Comparison of ENCODE assay signal across 1 cellular context in genomic region chr2:46849741-46850474, GRCh38.
TF ChIP-seq lines count a peak whose summit lies in the region.

No MANE protein-coding gene starts in this region.

TF ChIP-seq in K562, 482 proteins besides CTCF, POLR2A, EP300 and RAD21 (continued from another document and continues in another):
- TF ChIP-seq, protein P1, sequence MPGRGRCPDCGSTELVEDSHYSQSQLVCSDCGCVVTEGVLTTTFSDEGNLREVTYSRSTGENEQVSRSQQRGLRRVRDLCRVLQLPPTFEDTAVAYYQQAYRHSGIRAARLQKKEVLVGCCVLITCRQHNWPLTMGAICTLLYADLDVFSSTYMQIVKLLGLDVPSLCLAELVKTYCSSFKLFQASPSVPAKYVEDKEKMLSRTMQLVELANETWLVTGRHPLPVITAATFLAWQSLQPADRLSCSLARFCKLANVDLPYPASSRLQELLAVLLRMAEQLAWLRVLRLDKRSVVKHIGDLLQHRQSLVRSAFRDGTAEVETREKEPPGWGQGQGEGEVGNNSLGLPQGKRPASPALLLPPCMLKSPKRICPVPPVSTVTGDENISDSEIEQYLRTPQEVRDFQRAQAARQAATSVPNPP (IDR thresholded peaks at IDR 0.05; ENCODE audit: borderline replicate concordance, insufficient read depth, insufficient read length) = no peak
- TF ChIP-seq SMARCE1 (IDR thresholded peaks at IDR 0.05) (peak; percentile 80), NBN (IDR thresholded peaks at IDR 0.05; ENCODE audit: low read depth) (peak; percentile 56; the same call in 1 of the 2 replicates), ZBTB2 (IDR thresholded peaks at IDR 0.05) (peak; percentile 67), EHMT2 (IDR thresholded peaks at IDR 0.05) (peak; percentile 41; the same call in 1 of the 2 replicates), SMARCA4 (IDR thresholded peaks at IDR 0.05) (peak; percentile 74), STAT5A (IDR thresholded peaks at IDR 0.05; ENCODE audit: borderline replicate concordance, low read length) (peak; percentile 24; the same call in 1 of the 2 replicates), CBFA2T2 (conservative IDR thresholded peaks at IDR 0.05) (peak; percentile 77), DPF2 (IDR thresholded peaks at IDR 0.05) (peak; percentile 87), FOXO4 (CRISPR knock-in tag; IDR thresholded peaks at IDR 0.05) (no peak), TCF3 (CRISPR knock-in tag; IDR thresholded peaks at IDR 0.05) (peak; percentile 79), ARID1B (IDR thresholded peaks at IDR 0.05) (peak; percentile 86), RBFOX2 (IDR thresholded peaks at IDR 0.05; ENCODE audit: low read depth, low read length) (peak; percentile 44), NFE2 (IDR thresholded peaks at IDR 0.05; ENCODE audit: low read depth) (peak; percentile 87), TSC22D4 (tag; IDR thresholded peaks at IDR 0.05) (no peak), MAFG (tag; conservative IDR thresholded peaks at IDR 0.05) (peak; percentile 70), MTA3 (IDR thresholded peaks at IDR 0.05; ENCODE audit: borderline replicate concordance) (peak; percentile 70; the same call in 1 of the 2 replicates), TARDBP (IDR thresholded peaks at IDR 0.05) (0 out of 2 replicates have a peak, but pooled peaks have one; percentile 26), NR2C1 (IDR thresholded peaks at IDR 0.05) (no peak), NR2C1 (tag; IDR thresholded peaks at IDR 0.05) (0 out of 2 replicates have a peak, but pooled peaks have one; percentile 23), SMAD4 (CRISPR knock-in tag; conservative IDR thresholded peaks at IDR 0.05) (peak; percentile 36; the same call in 1 of the 2 replicates), NCOR1 (IDR thresholded peaks at IDR 0.05) (peak; percentile 79), ZNF316 (IDR thresholded peaks at IDR 0.05) (peak; percentile 97), SETDB1 (IDR thresholded peaks at IDR 0.05; ENCODE audit: low read length) (no peak)
- TF ChIP-seq, protein P2, sequence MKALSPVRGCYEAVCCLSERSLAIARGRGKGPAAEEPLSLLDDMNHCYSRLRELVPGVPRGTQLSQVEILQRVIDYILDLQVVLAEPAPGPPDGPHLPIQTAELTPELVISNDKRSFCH (CRISPR knock-in tag; IDR thresholded peaks at IDR 0.05) = no peak
- TF ChIP-seq, protein P2 (tag; IDR thresholded peaks at IDR 0.05) = peak; percentile 63; the same call in 1 of the 2 replicates
- TF ChIP-seq, protein P3, sequence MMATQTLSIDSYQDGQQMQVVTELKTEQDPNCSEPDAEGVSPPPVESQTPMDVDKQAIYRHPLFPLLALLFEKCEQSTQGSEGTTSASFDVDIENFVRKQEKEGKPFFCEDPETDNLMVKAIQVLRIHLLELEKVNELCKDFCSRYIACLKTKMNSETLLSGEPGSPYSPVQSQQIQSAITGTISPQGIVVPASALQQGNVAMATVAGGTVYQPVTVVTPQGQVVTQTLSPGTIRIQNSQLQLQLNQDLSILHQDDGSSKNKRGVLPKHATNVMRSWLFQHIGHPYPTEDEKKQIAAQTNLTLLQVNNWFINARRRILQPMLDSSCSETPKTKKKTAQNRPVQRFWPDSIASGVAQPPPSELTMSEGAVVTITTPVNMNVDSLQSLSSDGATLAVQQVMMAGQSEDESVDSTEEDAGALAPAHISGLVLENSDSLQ (IDR thresholded peaks at IDR 0.05) = peak; percentile 55; the same call in 1 of the 2 replicates
- TF ChIP-seq, protein P4, sequence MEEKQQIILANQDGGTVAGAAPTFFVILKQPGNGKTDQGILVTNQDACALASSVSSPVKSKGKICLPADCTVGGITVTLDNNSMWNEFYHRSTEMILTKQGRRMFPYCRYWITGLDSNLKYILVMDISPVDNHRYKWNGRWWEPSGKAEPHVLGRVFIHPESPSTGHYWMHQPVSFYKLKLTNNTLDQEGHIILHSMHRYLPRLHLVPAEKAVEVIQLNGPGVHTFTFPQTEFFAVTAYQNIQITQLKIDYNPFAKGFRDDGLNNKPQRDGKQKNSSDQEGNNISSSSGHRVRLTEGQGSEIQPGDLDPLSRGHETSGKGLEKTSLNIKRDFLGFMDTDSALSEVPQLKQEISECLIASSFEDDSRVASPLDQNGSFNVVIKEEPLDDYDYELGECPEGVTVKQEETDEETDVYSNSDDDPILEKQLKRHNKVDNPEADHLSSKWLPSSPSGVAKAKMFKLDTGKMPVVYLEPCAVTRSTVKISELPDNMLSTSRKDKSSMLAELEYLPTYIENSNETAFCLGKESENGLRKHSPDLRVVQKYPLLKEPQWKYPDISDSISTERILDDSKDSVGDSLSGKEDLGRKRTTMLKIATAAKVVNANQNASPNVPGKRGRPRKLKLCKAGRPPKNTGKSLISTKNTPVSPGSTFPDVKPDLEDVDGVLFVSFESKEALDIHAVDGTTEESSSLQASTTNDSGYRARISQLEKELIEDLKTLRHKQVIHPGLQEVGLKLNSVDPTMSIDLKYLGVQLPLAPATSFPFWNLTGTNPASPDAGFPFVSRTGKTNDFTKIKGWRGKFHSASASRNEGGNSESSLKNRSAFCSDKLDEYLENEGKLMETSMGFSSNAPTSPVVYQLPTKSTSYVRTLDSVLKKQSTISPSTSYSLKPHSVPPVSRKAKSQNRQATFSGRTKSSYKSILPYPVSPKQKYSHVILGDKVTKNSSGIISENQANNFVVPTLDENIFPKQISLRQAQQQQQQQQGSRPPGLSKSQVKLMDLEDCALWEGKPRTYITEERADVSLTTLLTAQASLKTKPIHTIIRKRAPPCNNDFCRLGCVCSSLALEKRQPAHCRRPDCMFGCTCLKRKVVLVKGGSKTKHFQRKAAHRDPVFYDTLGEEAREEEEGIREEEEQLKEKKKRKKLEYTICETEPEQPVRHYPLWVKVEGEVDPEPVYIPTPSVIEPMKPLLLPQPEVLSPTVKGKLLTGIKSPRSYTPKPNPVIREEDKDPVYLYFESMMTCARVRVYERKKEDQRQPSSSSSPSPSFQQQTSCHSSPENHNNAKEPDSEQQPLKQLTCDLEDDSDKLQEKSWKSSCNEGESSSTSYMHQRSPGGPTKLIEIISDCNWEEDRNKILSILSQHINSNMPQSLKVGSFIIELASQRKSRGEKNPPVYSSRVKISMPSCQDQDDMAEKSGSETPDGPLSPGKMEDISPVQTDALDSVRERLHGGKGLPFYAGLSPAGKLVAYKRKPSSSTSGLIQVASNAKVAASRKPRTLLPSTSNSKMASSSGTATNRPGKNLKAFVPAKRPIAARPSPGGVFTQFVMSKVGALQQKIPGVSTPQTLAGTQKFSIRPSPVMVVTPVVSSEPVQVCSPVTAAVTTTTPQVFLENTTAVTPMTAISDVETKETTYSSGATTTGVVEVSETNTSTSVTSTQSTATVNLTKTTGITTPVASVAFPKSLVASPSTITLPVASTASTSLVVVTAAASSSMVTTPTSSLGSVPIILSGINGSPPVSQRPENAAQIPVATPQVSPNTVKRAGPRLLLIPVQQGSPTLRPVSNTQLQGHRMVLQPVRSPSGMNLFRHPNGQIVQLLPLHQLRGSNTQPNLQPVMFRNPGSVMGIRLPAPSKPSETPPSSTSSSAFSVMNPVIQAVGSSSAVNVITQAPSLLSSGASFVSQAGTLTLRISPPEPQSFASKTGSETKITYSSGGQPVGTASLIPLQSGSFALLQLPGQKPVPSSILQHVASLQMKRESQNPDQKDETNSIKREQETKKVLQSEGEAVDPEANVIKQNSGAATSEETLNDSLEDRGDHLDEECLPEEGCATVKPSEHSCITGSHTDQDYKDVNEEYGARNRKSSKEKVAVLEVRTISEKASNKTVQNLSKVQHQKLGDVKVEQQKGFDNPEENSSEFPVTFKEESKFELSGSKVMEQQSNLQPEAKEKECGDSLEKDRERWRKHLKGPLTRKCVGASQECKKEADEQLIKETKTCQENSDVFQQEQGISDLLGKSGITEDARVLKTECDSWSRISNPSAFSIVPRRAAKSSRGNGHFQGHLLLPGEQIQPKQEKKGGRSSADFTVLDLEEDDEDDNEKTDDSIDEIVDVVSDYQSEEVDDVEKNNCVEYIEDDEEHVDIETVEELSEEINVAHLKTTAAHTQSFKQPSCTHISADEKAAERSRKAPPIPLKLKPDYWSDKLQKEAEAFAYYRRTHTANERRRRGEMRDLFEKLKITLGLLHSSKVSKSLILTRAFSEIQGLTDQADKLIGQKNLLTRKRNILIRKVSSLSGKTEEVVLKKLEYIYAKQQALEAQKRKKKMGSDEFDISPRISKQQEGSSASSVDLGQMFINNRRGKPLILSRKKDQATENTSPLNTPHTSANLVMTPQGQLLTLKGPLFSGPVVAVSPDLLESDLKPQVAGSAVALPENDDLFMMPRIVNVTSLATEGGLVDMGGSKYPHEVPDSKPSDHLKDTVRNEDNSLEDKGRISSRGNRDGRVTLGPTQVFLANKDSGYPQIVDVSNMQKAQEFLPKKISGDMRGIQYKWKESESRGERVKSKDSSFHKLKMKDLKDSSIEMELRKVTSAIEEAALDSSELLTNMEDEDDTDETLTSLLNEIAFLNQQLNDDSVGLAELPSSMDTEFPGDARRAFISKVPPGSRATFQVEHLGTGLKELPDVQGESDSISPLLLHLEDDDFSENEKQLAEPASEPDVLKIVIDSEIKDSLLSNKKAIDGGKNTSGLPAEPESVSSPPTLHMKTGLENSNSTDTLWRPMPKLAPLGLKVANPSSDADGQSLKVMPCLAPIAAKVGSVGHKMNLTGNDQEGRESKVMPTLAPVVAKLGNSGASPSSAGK (IDR thresholded peaks at IDR 0.05) = peak; percentile 82
- TF ChIP-seq, protein P5, sequence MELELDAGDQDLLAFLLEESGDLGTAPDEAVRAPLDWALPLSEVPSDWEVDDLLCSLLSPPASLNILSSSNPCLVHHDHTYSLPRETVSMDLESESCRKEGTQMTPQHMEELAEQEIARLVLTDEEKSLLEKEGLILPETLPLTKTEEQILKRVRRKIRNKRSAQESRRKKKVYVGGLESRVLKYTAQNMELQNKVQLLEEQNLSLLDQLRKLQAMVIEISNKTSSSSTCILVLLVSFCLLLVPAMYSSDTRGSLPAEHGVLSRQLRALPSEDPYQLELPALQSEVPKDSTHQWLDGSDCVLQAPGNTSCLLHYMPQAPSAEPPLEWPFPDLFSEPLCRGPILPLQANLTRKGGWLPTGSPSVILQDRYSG (tag; conservative IDR thresholded peaks at IDR 0.05; ENCODE audit: low read depth) = 0 out of 2 replicates have a peak, but pooled peaks have one; percentile 43
- TF ChIP-seq, protein P6, sequence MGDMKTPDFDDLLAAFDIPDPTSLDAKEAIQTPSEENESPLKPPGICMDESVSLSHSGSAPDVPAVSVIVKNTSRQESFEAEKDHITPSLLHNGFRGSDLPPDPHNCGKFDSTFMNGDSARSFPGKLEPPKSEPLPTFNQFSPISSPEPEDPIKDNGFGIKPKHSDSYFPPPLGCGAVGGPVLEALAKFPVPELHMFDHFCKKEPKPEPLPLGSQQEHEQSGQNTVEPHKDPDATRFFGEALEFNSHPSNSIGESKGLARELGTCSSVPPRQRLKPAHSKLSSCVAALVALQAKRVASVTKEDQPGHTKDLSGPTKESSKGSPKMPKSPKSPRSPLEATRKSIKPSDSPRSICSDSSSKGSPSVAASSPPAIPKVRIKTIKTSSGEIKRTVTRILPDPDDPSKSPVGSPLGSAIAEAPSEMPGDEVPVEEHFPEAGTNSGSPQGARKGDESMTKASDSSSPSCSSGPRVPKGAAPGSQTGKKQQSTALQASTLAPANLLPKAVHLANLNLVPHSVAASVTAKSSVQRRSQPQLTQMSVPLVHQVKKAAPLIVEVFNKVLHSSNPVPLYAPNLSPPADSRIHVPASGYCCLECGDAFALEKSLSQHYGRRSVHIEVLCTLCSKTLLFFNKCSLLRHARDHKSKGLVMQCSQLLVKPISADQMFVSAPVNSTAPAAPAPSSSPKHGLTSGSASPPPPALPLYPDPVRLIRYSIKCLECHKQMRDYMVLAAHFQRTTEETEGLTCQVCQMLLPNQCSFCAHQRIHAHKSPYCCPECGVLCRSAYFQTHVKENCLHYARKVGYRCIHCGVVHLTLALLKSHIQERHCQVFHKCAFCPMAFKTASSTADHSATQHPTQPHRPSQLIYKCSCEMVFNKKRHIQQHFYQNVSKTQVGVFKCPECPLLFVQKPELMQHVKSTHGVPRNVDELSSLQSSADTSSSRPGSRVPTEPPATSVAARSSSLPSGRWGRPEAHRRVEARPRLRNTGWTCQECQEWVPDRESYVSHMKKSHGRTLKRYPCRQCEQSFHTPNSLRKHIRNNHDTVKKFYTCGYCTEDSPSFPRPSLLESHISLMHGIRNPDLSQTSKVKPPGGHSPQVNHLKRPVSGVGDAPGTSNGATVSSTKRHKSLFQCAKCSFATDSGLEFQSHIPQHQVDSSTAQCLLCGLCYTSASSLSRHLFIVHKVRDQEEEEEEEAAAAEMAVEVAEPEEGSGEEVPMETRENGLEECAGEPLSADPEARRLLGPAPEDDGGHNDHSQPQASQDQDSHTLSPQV (IDR thresholded peaks at IDR 0.05) = peak; percentile 92
- TF ChIP-seq, protein P7, sequence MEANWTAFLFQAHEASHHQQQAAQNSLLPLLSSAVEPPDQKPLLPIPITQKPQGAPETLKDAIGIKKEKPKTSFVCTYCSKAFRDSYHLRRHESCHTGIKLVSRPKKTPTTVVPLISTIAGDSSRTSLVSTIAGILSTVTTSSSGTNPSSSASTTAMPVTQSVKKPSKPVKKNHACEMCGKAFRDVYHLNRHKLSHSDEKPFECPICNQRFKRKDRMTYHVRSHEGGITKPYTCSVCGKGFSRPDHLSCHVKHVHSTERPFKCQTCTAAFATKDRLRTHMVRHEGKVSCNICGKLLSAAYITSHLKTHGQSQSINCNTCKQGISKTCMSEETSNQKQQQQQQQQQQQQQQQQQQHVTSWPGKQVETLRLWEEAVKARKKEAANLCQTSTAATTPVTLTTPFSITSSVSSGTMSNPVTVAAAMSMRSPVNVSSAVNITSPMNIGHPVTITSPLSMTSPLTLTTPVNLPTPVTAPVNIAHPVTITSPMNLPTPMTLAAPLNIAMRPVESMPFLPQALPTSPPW (CRISPR knock-in tag; IDR thresholded peaks at IDR 0.05) = peak; percentile 77
